16 cellular contexts compared by ENCODE assay signal in genomic region chr12:12427568-12427967, GRCh38.
"Had no signal": no experiment of that assay in that cellular context is flagged by ENCODE, and none has a peak within 500 bp of the region (broad histone marks: within the 10 kb centered on the region; RNA-seq: fewer than 3 reads in every experiment).

No MANE protein-coding gene starts in this region.

- H3K4me3 Mint-ChIP-seq: activated CD4-positive, alpha-beta memory T cell treated with anti-CD3 and anti-CD28 coated beads, Interleukin-2, amount 10 ng/mL, durations not matched to agents 7 days and 5 days; activated naive CD8-positive, alpha-beta T cell treated with anti-CD3 and anti-CD28 coated beads, Interleukin-2, amount 50 U/mL, for 24 hours; neural crest cell had no signal

- H3K4me3 ChIP-seq: heart right ventricle, mucosa of descending colon, spleen, upper lobe of right lung had no signal

- H3K36me3 ChIP-seq: heart right ventricle, upper lobe of right lung had no signal

- DNase-seq: activated CD4-positive, alpha-beta memory T cell treated with anti-CD3 and anti-CD28 coated beads, Interleukin-2, amount 10 ng/mL, durations not matched to agents 7 days and 5 days; activated effector memory CD4-positive, alpha-beta T cell treated with anti-CD3 and anti-CD28 coated beads, Interleukin-2, amount 50 U/mL, for 16 hours; activated naive CD4-positive, alpha-beta T cell treated with anti-CD3 and anti-CD28 coated beads, Interleukin-2, amount 50 U/mL, for 16 hours; activated naive CD8-positive, alpha-beta T cell treated with anti-CD3 and anti-CD28 coated beads, Interleukin-2, amount 50 U/mL, for 24 hours; heart right ventricle; islet precursor cell; left cardiac atrium; mucosa of descending colon; posterior cingulate gyrus; spleen; stimulated activated CD4-positive, alpha-beta T cell treated with anti-CD3 and anti-CD28 coated beads, Interleukin-4, amount 100 ng/mL, for 1 hour; stimulated activated naive CD4-positive, alpha-beta T cell treated with Interleukin-2 at 50 U/mL for 16 hours; T-helper 1 cell; T-helper 9 cell; upper lobe of right lung had no signal

- H3K27me3 Mint-ChIP-seq: activated CD4-positive, alpha-beta memory T cell treated with anti-CD3 and anti-CD28 coated beads, Interleukin-2, amount 10 ng/mL, durations not matched to agents 7 days and 5 days; activated naive CD8-positive, alpha-beta T cell treated with anti-CD3 and anti-CD28 coated beads, Interleukin-2, amount 50 U/mL, for 24 hours had no signal

- H3K27ac ChIP-seq: heart right ventricle, spleen, upper lobe of right lung had no signal

- ATAC-seq: heart right ventricle, left cardiac atrium, mucosa of descending colon had no signal

- H3K27me3 ChIP-seq: heart right ventricle, spleen, upper lobe of right lung had no signal
